Comparison of ENCODE assay signal across 9 cellular contexts in genomic region chr11:73729594-73730206, GRCh38. TPM values are rescaled to one million over a fixed set of nuclear protein-coding genes. Genes with fewer than 3 reads are reported as not detected.
DNase-seq lines count a peak whose midpoint lies in the region; ATAC-seq and TF ChIP-seq lines count a peak whose summit lies in the region.
"Had no signal": no experiment of that assay in that cellular context is flagged by ENCODE, and none has a peak within 500 bp of the region (broad histone marks: within the 10 kb centered on the region; RNA-seq: fewer than 3 reads in every experiment).

No MANE protein-coding gene starts in this region.

- no peaks in the 10 kb centered on the region for H3K9me3 ChIP-seq in CD4-positive, alpha-beta memory T cell (ENCODE audit: control insufficient read depth in 1 of 2, low read length in 2 of 2)
- H3K9me3 ChIP-seq in HCT116 (ENCODE audit: control insufficient read depth in 1 of 2, insufficient read depth in 1 of 2, low read depth in 1 of 2, low read length in 2 of 2) (no peaks in the 10 kb centered on the region), mesenchymal stem cell (ENCODE audit: control insufficient read depth, low read length) (no peaks in the 10 kb centered on the region), esophagus squamous epithelium (no peaks in the 10 kb centered on the region)

- CTCF ChIA-PET in CD4-positive, alpha-beta memory T cell (lab: Charles Lee; ENCODE audit: partially characterized antibody): no interaction called here
- CTCF ChIA-PET in HCT116 (lab: Charles Lee): no interaction called here

- TF ChIP-seq CTCF in HCT116 (IDR thresholded peaks at IDR 0.05 in 2 of 3, conservative IDR thresholded peaks at IDR 0.05 in 1 of 3; ENCODE audit: borderline replicate concordance in 1 of 3, insufficient read depth in 1 of 3, low read depth in 2 of 3, low read length in 2 of 3): peak in 2 of 3 experiments; percentile 67 to 76; a peak in 4 of 6 replicates
- TF ChIP-seq CTCF in esophagus squamous epithelium (IDR thresholded peaks at IDR 0.05): peak in 3 of 6 experiments; percentile 12 to 39 (median 28)

- H3K18ac ChIP-seq in mesenchymal stem cell (ENCODE audit: low read depth in 1 of 2, low read length in 2 of 2): no peak overlapping the region

- DNase-seq in CD4-positive, alpha-beta memory T cell: no peak
- DNase-seq in HCT116 (ENCODE audit: low read depth, low spot score) (peak; percentile 4), mesenchymal stem cell (peak; percentile 30), esophagus squamous epithelium (lab: John Stamatoyannopoulos, UW) (no peak), UCSD-AML1 (lab: John Stamatoyannopoulos, UW; ENCODE audit: unreplicated experiment) (no peak)
- peak; percentile 13 for DNase-seq in activated naive CD8-positive, alpha-beta T cell treated with anti-CD3 and anti-CD28 coated beads for 36 hours
- no peak for DNase-seq in activated CD4-positive, alpha-beta T cell treated with anti-CD3 and anti-CD28 coated beads for 4 hours

- H2AFZ ChIP-seq in HCT116 (ENCODE audit: low read depth, low read length, poor library complexity, severe bottlenecking) (no peak overlapping the region), mesenchymal stem cell (ENCODE audit: low read depth, low read length) (no peak overlapping the region)

- no peaks in the 10 kb centered on the region for H3K36me3 ChIP-seq in CD4-positive, alpha-beta memory T cell (ENCODE audit: insufficient read depth, low read length)
- H3K36me3 ChIP-seq in HCT116 (ENCODE audit: control insufficient read depth in 1 of 2, insufficient read depth in 2 of 2, low read length in 2 of 2) (no peaks in the 10 kb centered on the region), mesenchymal stem cell (ENCODE audit: control insufficient read depth in 1 of 2, insufficient read depth in 2 of 2, low read depth in 1 of 2, low read length in 2 of 2) (peaks cover 20 to 48% of the 10 kb centered on the region in 2 experiments), esophagus squamous epithelium (peaks cover 0 to 43% (median 0%) of the 10 kb centered on the region in 3 donors)

- no peaks in the 10 kb centered on the region for H3K27me3 ChIP-seq in CD4-positive, alpha-beta memory T cell (ENCODE audit: insufficient read depth, low read length)
- H3K27me3 ChIP-seq in HCT116 (ENCODE audit: insufficient read depth, low read length) (no peaks in the 10 kb centered on the region), mesenchymal stem cell (ENCODE audit: control insufficient read depth in 1 of 2, insufficient read depth in 1 of 2, low read length in 2 of 2) (no peaks in the 10 kb centered on the region), esophagus squamous epithelium (no peaks in the 10 kb centered on the region)

- no peak for TF ChIP-seq POLR2A in HCT116 (IDR thresholded peaks at IDR 0.05; ENCODE audit: borderline replicate concordance, extremely low read depth, insufficient read depth, insufficient read length)
- TF ChIP-seq POLR2A in esophagus squamous epithelium (IDR thresholded peaks at IDR 0.05): no peak

- H3K9ac ChIP-seq in HCT116 (ENCODE audit: low read length) (no peak overlapping the region), mesenchymal stem cell (ENCODE audit: low read length) (no peak overlapping the region)

- intact Hi-C loops in CD4-positive, alpha-beta memory T cell (cut with micrococcal nuclease): no loop called here
- intact Hi-C loops in HCT116 (cut with micrococcal nuclease): no loop called here
- intact Hi-C loops in esophagus squamous epithelium (cut with DNase I): no loop called here

- no peak overlapping the region for H3K4me3 ChIP-seq in CD4-positive, alpha-beta memory T cell (ENCODE audit: low read length in 2 of 2)
- H3K4me3 ChIP-seq in HCT116 (replicated peaks in 1 of 2; ENCODE audit: low read depth in 1 of 2, low read length in 2 of 2) (no peak overlapping the region), mesenchymal stem cell (ENCODE audit: insufficient read depth in 1 of 2, low read depth in 1 of 2, low read length in 2 of 2) (no peak overlapping the region), esophagus squamous epithelium (no peak overlapping the region)

- H4K91ac ChIP-seq in mesenchymal stem cell (ENCODE audit: low read length): no peak overlapping the region

- H3K27ac ChIP-seq in CD4-positive, alpha-beta memory T cell (ENCODE audit: low read depth, low read length): no peak overlapping the region
- H3K27ac ChIP-seq in HCT116 (ENCODE audit: low read depth, low read length) (no peak overlapping the region), mesenchymal stem cell (ENCODE audit: low read length, poor library complexity, severe bottlenecking) (no peak overlapping the region), esophagus squamous epithelium (no peak overlapping the region)

- H3K23ac ChIP-seq in mesenchymal stem cell (ENCODE audit: low read length in 2 of 2): no peak overlapping the region

- H3K9me3 Mint-ChIP-seq in CD4-positive, alpha-beta memory T cell: no peaks in the 10 kb centered on the region
- no peaks in the 10 kb centered on the region for H3K9me3 Mint-ChIP-seq in activated naive CD8-positive, alpha-beta T cell treated with anti-CD3 and anti-CD28 coated beads for 36 hours
- H3K9me3 Mint-ChIP-seq: dendritic cell treated with granulocyte-macrophage colony-stimulating factor and Interleukin-4, amounts not matched to agents 40 ng/mL and 50 ng/mL, for 4 days had no signal

- 97% methylated on average over 2 of the region's 3 CpGs for WGBS in mesenchymal stem cell
- 90 to 92% methylated on average over 3 of the region's 3 CpGs for WGBS in esophagus squamous epithelium, 2 donors

- H3K36me3 Mint-ChIP-seq in CD4-positive, alpha-beta memory T cell: peaks cover 24 to 25% of the 10 kb centered on the region in 2 donors
- H3K36me3 Mint-ChIP-seq in activated naive CD8-positive, alpha-beta T cell treated with anti-CD3 and anti-CD28 coated beads for 36 hours: peaks cover 32% of the 10 kb centered on the region

- BruUV-seq in HCT116 (replicated peaks; lab: Mats Ljungman, UMichigan): no TSS peak

- no peak overlapping the region for H2BK120ac ChIP-seq in mesenchymal stem cell (ENCODE audit: low read depth, low read length)

- peaks cover 24 to 42% (median 33%) of the 10 kb centered on the region in 4 donors for H3K4me1 Mint-ChIP-seq in CD4-positive, alpha-beta memory T cell
- peaks cover 41% of the 10 kb centered on the region for H3K4me1 Mint-ChIP-seq in activated naive CD8-positive, alpha-beta T cell treated with anti-CD3 and anti-CD28 coated beads for 36 hours

- H3K79me1 ChIP-seq in mesenchymal stem cell (replicated peaks; ENCODE audit: low read length, poor library complexity, severe bottlenecking): peaks cover 13% of the 10 kb centered on the region

- peak overlapping the region in 5 of 7 donors; percentile 53 to 83 (median 70) for H3K27ac Mint-ChIP-seq in CD4-positive, alpha-beta memory T cell
- H3K27ac Mint-ChIP-seq in activated naive CD8-positive, alpha-beta T cell treated with anti-CD3 and anti-CD28 coated beads for 36 hours: peak overlapping the region; percentile 36
- H3K27ac Mint-ChIP-seq: dendritic cell treated with granulocyte-macrophage colony-stimulating factor and Interleukin-4, amounts not matched to agents 40 ng/mL and 50 ng/mL, for 4 days had no signal

- RAD21 ChIA-PET in HCT116 (lab: Charles Lee; ENCODE audit: low non-redundant PET in 1 of 2, low total read pairs in 2 of 2, uncharacterized antibody in 2 of 2, unreplicated experiment in 2 of 2): no interaction called here

- H2BK12ac ChIP-seq in mesenchymal stem cell (ENCODE audit: low read length in 2 of 2): no peak overlapping the region

- H2BK5ac ChIP-seq in mesenchymal stem cell (ENCODE audit: low read depth, low read length, poor library complexity, severe bottlenecking): no peak overlapping the region

- no peaks in the 10 kb centered on the region for H3K9me2 ChIP-seq in HCT116 (ENCODE audit: insufficient read depth)

- H4K20me1 ChIP-seq in HCT116 (ENCODE audit: insufficient read depth): no peaks in the 10 kb centered on the region; the same call in 1 of the 2 replicates

- H4K8ac ChIP-seq in mesenchymal stem cell (ENCODE audit: low read length): no peak overlapping the region

- no peak overlapping the region for H3K4ac ChIP-seq in mesenchymal stem cell (ENCODE audit: low read depth in 1 of 2, low read length in 2 of 2)

- H2BK15ac ChIP-seq in mesenchymal stem cell (ENCODE audit: low read depth, poor library complexity, severe bottlenecking): no peak overlapping the region

- H3K4me2 ChIP-seq in HCT116 (ENCODE audit: low read length): no peak overlapping the region
- no peak overlapping the region for H3K4me2 ChIP-seq in mesenchymal stem cell (ENCODE audit: low read length, poor library complexity, severe bottlenecking)

- peak overlapping the region; percentile 38 for H2AK5ac ChIP-seq in mesenchymal stem cell (ENCODE audit: low read length, severe bottlenecking)

- no peaks in the 10 kb centered on the region for H3K27me3 Mint-ChIP-seq in CD4-positive, alpha-beta memory T cell
- H3K27me3 Mint-ChIP-seq in activated naive CD8-positive, alpha-beta T cell treated with anti-CD3 and anti-CD28 coated beads for 36 hours: no peaks in the 10 kb centered on the region
- H3K27me3 Mint-ChIP-seq: dendritic cell treated with granulocyte-macrophage colony-stimulating factor and Interleukin-4, amounts not matched to agents 40 ng/mL and 50 ng/mL, for 4 days had no signal

- H3K14ac ChIP-seq in mesenchymal stem cell (ENCODE audit: low read length in 2 of 2): no peak overlapping the region

- peaks cover 4% of the 10 kb centered on the region for H3K4me1 ChIP-seq in CD4-positive, alpha-beta memory T cell (ENCODE audit: insufficient read depth, low read length)
- H3K4me1 ChIP-seq in HCT116 (ENCODE audit: control insufficient read depth in 1 of 2, insufficient read depth in 2 of 2, low read length in 2 of 2) (no peaks in the 10 kb centered on the region), mesenchymal stem cell (ENCODE audit: control insufficient read depth, insufficient read depth, low read depth, low read length) (peaks cover 1% of the 10 kb centered on the region), esophagus squamous epithelium (peaks cover 0 to 5% (median 0%) of the 10 kb centered on the region in 3 donors)

- peak; percentile 91 for ATAC-seq in HCT116
- ATAC-seq in HG03442 (IDR thresholded peaks at IDR 0.05; ENCODE audit: unreplicated experiment): no peak

- H3K4me3 Mint-ChIP-seq in CD4-positive, alpha-beta memory T cell: no peak overlapping the region
- no peak overlapping the region for H3K4me3 Mint-ChIP-seq in activated naive CD8-positive, alpha-beta T cell treated with anti-CD3 and anti-CD28 coated beads for 36 hours
- H3K4me3 Mint-ChIP-seq: dendritic cell treated with granulocyte-macrophage colony-stimulating factor and Interleukin-4, amounts not matched to agents 40 ng/mL and 50 ng/mL, for 4 days had no signal

- POLR2A ChIA-PET in CD4-positive, alpha-beta memory T cell (lab: Charles Lee; ENCODE audit: partially characterized antibody): no interaction called here
- POLR2A ChIA-PET in HCT116 (lab: Charles Lee): no interaction called here

- peaks cover 40% of the 10 kb centered on the region for H3K79me2 ChIP-seq in HCT116 (ENCODE audit: insufficient read depth, low read length)

- TF ChIP-seq RAD21 in HCT116 (IDR thresholded peaks at IDR 0.05; ENCODE audit: low read depth): no peak

RNA-seq across cellular contexts. Expression of gene RAB6A, which starts 31.2 kb away (rescaled TPM):
- total RNA-seq in CD4-positive, alpha-beta memory T cell: 100 to 1,000 TPM; 102 to 118 TPM
- 100 to 1,000 TPM; 122 to 129 TPM for polyA plus RNA-seq in CD4-positive, alpha-beta memory T cell
- 121 TPM for total RNA-seq in HCT116 (2021; ENCODE audit: unreplicated experiment)
- 83.7 and 106 TPM in 2 replicates for polyA plus RNA-seq in HCT116 (2012)
- 10 to 100 TPM; 54.7 to 57.3 TPM for total RNA-seq in activated naive CD8-positive, alpha-beta T cell treated with anti-CD3 and anti-CD28 coated beads for 36 hours
- 121 TPM for polyA plus RNA-seq in mesenchymal stem cell (2013, experiment 1 of 2)
- 123 TPM for polyA plus RNA-seq in mesenchymal stem cell (2013, experiment 2 of 2)
- total RNA-seq in esophagus squamous epithelium: 100 to 1,000 TPM; 115 to 234 (median 161) TPM

RNA-seq across cellular contexts. Expression of gene MRPL48, which starts 58.0 kb away (rescaled TPM):
- 10 to 100 TPM; 24.9 to 28.4 TPM for total RNA-seq in CD4-positive, alpha-beta memory T cell
- polyA plus RNA-seq in CD4-positive, alpha-beta memory T cell: 10 to 100 TPM; 73.7 to 85.1 TPM
- 66.8 TPM for total RNA-seq in HCT116 (2021; ENCODE audit: unreplicated experiment)
- 62.7 and 89.3 TPM in 2 replicates for polyA plus RNA-seq in HCT116 (2012)
- total RNA-seq in activated naive CD8-positive, alpha-beta T cell treated with anti-CD3 and anti-CD28 coated beads for 36 hours: 10 to 100 TPM; 53.9 to 59.3 TPM
- polyA plus RNA-seq in mesenchymal stem cell (2013, experiment 1 of 2): 42.8 TPM
- 43.4 TPM for polyA plus RNA-seq in mesenchymal stem cell (2013, experiment 2 of 2)
- 10 to 100 TPM in 3 of 4 donors, 1 to 10 TPM in 1; 9.2 to 23.5 (median 18.8) TPM for total RNA-seq in esophagus squamous epithelium

Comparison
In these comparisons a context has a peak if more than half of its experiments do, and no peak if none do; other contexts are left out.
1. DNase-seq: peak in HCT116 (single experiment), activated naive CD8-positive, alpha-beta T cell treated with anti-CD3 and anti-CD28 coated beads for 36 hours (single experiment) and mesenchymal stem cell (single experiment); none in CD4-positive, alpha-beta memory T cell (0 of 5), esophagus squamous epithelium (single experiment), activated CD4-positive, alpha-beta T cell treated with anti-CD3 and anti-CD28 coated beads for 4 hours (0 of 2) and UCSD-AML1 (single experiment).